Comparison of ENCODE assay signal across 1 cellular context in genomic region chr2:71619230-71619741, GRCh38.
TF ChIP-seq lines count a peak whose summit lies in the region.

No MANE protein-coding gene starts in this region.

TF ChIP-seq in HepG2, 621 proteins besides CTCF, POLR2A, EP300 and RAD21 (continued from another document):
- no peak for TF ChIP-seq HOXA9 (CRISPR knock-in tag; IDR thresholded peaks at IDR 0.05; ENCODE audit: borderline replicate concordance)
- no peak for TF ChIP-seq IRF2 (CRISPR knock-in tag; IDR thresholded peaks at IDR 0.05)
- TF ChIP-seq CBX2 (IDR thresholded peaks at IDR 0.05; ENCODE audit: low read depth, low read length) = no peak
- TF ChIP-seq CBX2 (CRISPR knock-in tag; IDR thresholded peaks at IDR 0.05; ENCODE audit: low read depth) = no peak
- TF ChIP-seq ZBTB21 (CRISPR knock-in tag; IDR thresholded peaks at IDR 0.05) = no peak
- TF ChIP-seq ZNF720 (CRISPR knock-in tag; IDR thresholded peaks at IDR 0.05) = no peak
- no peak for TF ChIP-seq RARA (CRISPR knock-in tag; IDR thresholded peaks at IDR 0.05)
- no peak for TF ChIP-seq ZNF264 (CRISPR knock-in tag; IDR thresholded peaks at IDR 0.05)
- TF ChIP-seq ZNF207 (IDR thresholded peaks at IDR 0.05; ENCODE audit: borderline replicate concordance) = no peak
